ENCODE assay signal across 1 cellular context in genomic region chr4:122777846-122778501, GRCh38.
A peak's percentile ranks its signal among the peaks of the same experiment; 100 is the strongest.
TF ChIP-seq lines count a peak whose summit lies in the region.

No MANE protein-coding gene starts in this region.

TF ChIP-seq in SK-N-SH, 30 proteins besides CTCF, POLR2A, EP300 and RAD21:
- TF ChIP-seq NFIC (IDR thresholded peaks at IDR 0.05; ENCODE audit: borderline replicate concordance) (peak; percentile 31; the same call in 1 of the 2 replicates), JUND (IDR thresholded peaks at IDR 0.05) (peak; percentile 65), TCF12 (IDR thresholded peaks at IDR 0.05) (peak; percentile 78), RXRA (IDR thresholded peaks at IDR 0.05; ENCODE audit: borderline replicate concordance, low read depth) (peak; percentile 52; the same call in 1 of the 2 replicates), FOSL2 (IDR thresholded peaks at IDR 0.05; ENCODE audit: borderline replicate concordance, low read depth) (peak; percentile 48; the same call in 1 of the 2 replicates), RFX5 (IDR thresholded peaks at IDR 0.05; ENCODE audit: low read length) (no peak), REST (IDR thresholded peaks at IDR 0.05; ENCODE audit: low read depth, low read length) (no peak), TEAD4 (IDR thresholded peaks at IDR 0.05; ENCODE audit: borderline replicate concordance, insufficient read depth) (peak; percentile 53; the same call in 1 of the 2 replicates), FOXM1 (IDR thresholded peaks at IDR 0.05; ENCODE audit: low read depth) (0 out of 2 replicates have a peak, but pooled peaks have one; percentile 49), ELF1 (IDR thresholded peaks at IDR 0.05) (no peak)
- TF ChIP-seq, protein P1, sequence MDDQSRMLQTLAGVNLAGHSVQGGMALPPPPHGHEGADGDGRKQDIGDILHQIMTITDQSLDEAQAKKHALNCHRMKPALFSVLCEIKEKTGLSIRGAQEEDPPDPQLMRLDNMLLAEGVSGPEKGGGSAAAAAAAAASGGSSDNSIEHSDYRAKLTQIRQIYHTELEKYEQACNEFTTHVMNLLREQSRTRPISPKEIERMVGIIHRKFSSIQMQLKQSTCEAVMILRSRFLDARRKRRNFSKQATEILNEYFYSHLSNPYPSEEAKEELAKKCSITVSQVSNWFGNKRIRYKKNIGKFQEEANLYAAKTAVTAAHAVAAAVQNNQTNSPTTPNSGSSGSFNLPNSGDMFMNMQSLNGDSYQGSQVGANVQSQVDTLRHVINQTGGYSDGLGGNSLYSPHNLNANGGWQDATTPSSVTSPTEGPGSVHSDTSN (IDR thresholded peaks at IDR 0.05) = peak; percentile 76
